In the genomic region with DNA sequence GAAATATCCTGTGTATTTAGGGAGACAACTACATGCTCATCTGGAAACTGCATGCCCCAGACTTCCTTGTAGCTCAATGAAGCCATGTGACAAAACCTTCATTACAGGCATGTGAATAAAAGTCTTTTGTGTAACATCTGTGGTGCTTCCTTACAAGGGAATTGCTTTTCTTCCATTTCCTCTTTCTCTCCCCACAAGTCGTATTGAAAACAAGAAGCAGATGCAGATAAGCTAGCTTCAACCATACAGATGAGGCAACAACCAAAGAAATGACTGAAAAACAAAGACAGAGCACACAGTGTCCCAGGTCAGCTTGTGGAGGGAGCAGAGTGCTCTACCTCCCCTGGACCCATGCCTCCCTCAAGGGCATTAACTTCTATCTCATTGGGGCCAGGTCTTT, we compare ENCODE assay signal across 13 cellular contexts.
DNase-seq lines count a peak whose midpoint lies in the region; ATAC-seq and TF ChIP-seq lines count a peak whose summit lies in the region.
"Had no signal": no experiment of that assay in that cellular context is flagged by ENCODE, and none has a peak within 500 bp of the region (broad histone marks: within the 10 kb centered on the region; RNA-seq: fewer than 3 reads in every experiment).

No MANE protein-coding gene starts in this region.

- H3K4me1 Mint-ChIP-seq in naive thymus-derived CD8-positive, alpha-beta T cell: peaks cover 0 to 8% (median 2%) of the 10 kb centered on the region in 4 donors
- H3K4me1 Mint-ChIP-seq: activated naive CD4-positive, alpha-beta T cell treated with anti-CD3 and anti-CD28 coated beads, Interleukin-2, amount 50 U/mL, for 24 hours had no signal

- H3K4me3 ChIP-seq in Loucy (ENCODE audit: low read length, poor library complexity, severe bottlenecking) (peak overlapping the region; percentile 45), stomach (no peak overlapping the region)
- H3K4me3 ChIP-seq: skin epidermis had no signal

- H3K4me3 Mint-ChIP-seq in naive thymus-derived CD8-positive, alpha-beta T cell: no peak overlapping the region
- H3K4me3 Mint-ChIP-seq: activated naive CD4-positive, alpha-beta T cell treated with anti-CD3 and anti-CD28 coated beads, Interleukin-2, amount 50 U/mL, for 24 hours had no signal

- H3K36me3 Mint-ChIP-seq in naive thymus-derived CD8-positive, alpha-beta T cell: no peaks in the 10 kb centered on the region
- H3K36me3 Mint-ChIP-seq: activated naive CD4-positive, alpha-beta T cell treated with anti-CD3 and anti-CD28 coated beads, Interleukin-2, amount 50 U/mL, for 24 hours had no signal

- WGBS in stomach, 5 donors: 9 to 15% (median 12%) methylated on average over 1 of the region's 1 CpG

- peak overlapping the region; percentile 91 for H2AFZ ChIP-seq in Loucy (ENCODE audit: low read length)

- H3K36me3 ChIP-seq in Loucy (ENCODE audit: insufficient read depth, low read length) (no peaks in the 10 kb centered on the region), stomach (no peaks in the 10 kb centered on the region)

- no peaks in the 10 kb centered on the region for H3F3A ChIP-seq in Loucy (ENCODE audit: low read depth)

- H3K4me1 ChIP-seq in Loucy (ENCODE audit: insufficient read depth, low read length, poor library complexity, severe bottlenecking) (peaks cover 17% of the 10 kb centered on the region), stomach (peaks cover 0 to 24% (median 12%) of the 10 kb centered on the region in 4 donors)

- TF ChIP-seq POLR2A in stomach (IDR thresholded peaks at IDR 0.05): no peak

- H3K9me3 Mint-ChIP-seq in naive thymus-derived CD8-positive, alpha-beta T cell: no peaks in the 10 kb centered on the region

- H3K27me3 ChIP-seq in Loucy (ENCODE audit: insufficient read depth, low read length, poor library complexity, severe bottlenecking) (no peaks in the 10 kb centered on the region), stomach (no peaks in the 10 kb centered on the region)

- H3K27ac Mint-ChIP-seq in naive thymus-derived CD8-positive, alpha-beta T cell: no peak overlapping the region
- H3K27ac Mint-ChIP-seq: activated naive CD4-positive, alpha-beta T cell treated with anti-CD3 and anti-CD28 coated beads, Interleukin-2, amount 50 U/mL, for 24 hours had no signal

- no peaks in the 10 kb centered on the region for H4K20me1 ChIP-seq in Loucy (ENCODE audit: insufficient read depth, low read length, poor library complexity, severe bottlenecking)

- POLR2A ChIA-PET in naive thymus-derived CD8-positive, alpha-beta T cell (lab: Charles Lee): no interaction called here

- H3K9me3 ChIP-seq in Loucy (ENCODE audit: insufficient read depth, low read depth, low read length): no peaks in the 10 kb centered on the region
- H3K9me3 ChIP-seq in stomach: peaks cover 0 to 3% (median 0%) of the 10 kb centered on the region in 4 donors

- intact Hi-C loops in stomach (cut with DNase I; ENCODE audit: low total_unique reads): no loop called here

- TF ChIP-seq CTCF in Loucy (conservative IDR thresholded peaks at IDR 0.05; ENCODE audit: low read length): no peak
- TF ChIP-seq CTCF in stomach (IDR thresholded peaks at IDR 0.05): no peak

- no peaks in the 10 kb centered on the region for H3K79me2 ChIP-seq in Loucy (ENCODE audit: insufficient read depth, low read length)

- no peaks in the 10 kb centered on the region for H3K9me2 ChIP-seq in Loucy (replicated peaks; ENCODE audit: low read depth, low read length)

- peak; percentile 76 for ATAC-seq in GM19395 (IDR thresholded peaks at IDR 0.05; ENCODE audit: unreplicated experiment)
- ATAC-seq in naive thymus-derived CD8-positive, alpha-beta T cell: no peak

- H3K9ac ChIP-seq in Loucy (ENCODE audit: low read depth, low read length, poor library complexity, severe bottlenecking): peak overlapping the region; percentile 35

- peaks cover 0 to 13% (median 0%) of the 10 kb centered on the region in 5 donors for H3K27me3 Mint-ChIP-seq in naive thymus-derived CD8-positive, alpha-beta T cell

- TF ChIP-seq EP300 in stomach (IDR thresholded peaks at IDR 0.05): no peak

- peak overlapping the region; percentile 67 for H3K4me2 ChIP-seq in Loucy (ENCODE audit: low read depth, low read length, poor library complexity, severe bottlenecking)

- DNase-seq in fibroblast of peridontal ligament (ENCODE audit: extremely low read depth): peak; percentile 1
- peak; percentile 40 for DNase-seq in superior temporal gyrus (ENCODE audit: extremely low spot score)
- no peak for DNase-seq in stimulated activated CD4-positive, alpha-beta T cell treated with anti-CD3 and anti-CD28 coated beads, Interleukin-2, amount 100 ng/mL, for 48 hours
- DNase-seq in naive thymus-derived CD8-positive, alpha-beta T cell: no peak
- DNase-seq in stomach: no peak
- DNase-seq in DMS153 (lab: John Stamatoyannopoulos, UW): no peak
- DNase-seq: activated CD4-positive, CD25-positive, alpha-beta regulatory T cell treated with anti-CD3 and anti-CD28 coated beads, Interleukin-2, amount 50 U/mL, for 72 hours; left cardiac atrium; stimulated activated naive CD4-positive, alpha-beta T cell treated with Interleukin-2 at 50 U/mL for 16 hours had no signal

- H3K27ac ChIP-seq in stomach: no peak overlapping the region

Comparison
In these comparisons a context has a peak if more than half of its experiments do, and no peak if none do; other contexts are left out.
1. DNase-seq: peak in fibroblast of peridontal ligament (single experiment) and superior temporal gyrus (single experiment); none in stimulated activated CD4-positive, alpha-beta T cell treated with anti-CD3 and anti-CD28 coated beads, Interleukin-2, amount 100 ng/mL, for 48 hours (0 of 2), naive thymus-derived CD8-positive, alpha-beta T cell (0 of 10), stomach (single experiment) and DMS153 (single experiment).